In the genomic region with DNA sequence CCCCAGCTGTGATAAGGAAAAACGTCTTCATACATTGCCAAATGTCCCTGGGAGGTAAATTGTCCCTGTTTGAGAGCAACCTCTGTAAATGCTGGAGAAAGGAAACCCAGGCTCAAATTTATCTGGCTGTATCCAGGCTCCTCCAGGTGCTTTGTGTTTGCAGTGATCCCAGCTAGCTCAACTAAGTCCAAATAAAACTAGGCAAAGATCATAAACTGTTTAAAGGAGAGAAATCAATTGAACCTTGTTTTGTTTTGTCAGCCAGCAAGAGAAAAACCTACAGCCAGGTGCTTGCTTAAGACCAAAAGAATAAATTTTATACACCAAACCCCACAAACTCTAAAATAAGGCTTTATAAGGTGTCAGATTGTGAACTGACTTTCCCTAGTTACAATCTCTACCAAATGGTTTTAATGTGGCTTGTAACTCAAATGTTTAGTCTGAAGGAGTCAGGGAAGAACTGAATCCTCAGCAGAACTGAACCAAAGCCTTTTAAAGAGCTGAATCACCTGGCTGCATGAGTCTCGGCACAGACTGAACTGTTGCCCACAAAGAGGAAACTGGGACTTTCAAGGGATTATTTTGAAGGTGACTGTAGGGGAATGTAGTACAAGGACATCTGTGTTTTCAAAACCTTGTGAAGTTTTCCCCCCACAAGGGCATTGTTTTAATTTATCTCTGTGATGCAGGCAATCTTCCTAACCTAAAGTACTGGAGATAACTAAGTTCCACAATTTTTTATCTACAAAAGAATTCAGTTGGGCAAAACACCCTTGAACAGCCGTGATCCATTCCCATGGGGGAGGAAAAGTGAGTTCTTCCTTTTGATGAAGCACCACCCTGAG, we compare ENCODE assay signal across 18 cellular contexts.
DNase-seq lines count a peak whose midpoint lies in the region; ATAC-seq lines count a peak whose summit lies in the region.
"Had no signal": no experiment of that assay in that cellular context is flagged by ENCODE, and none has a peak within 500 bp of the region (broad histone marks: within the 10 kb centered on the region; RNA-seq: fewer than 3 reads in every experiment).

No MANE protein-coding gene starts in this region.

- no peak overlapping the region for H3K23ac ChIP-seq in mesendoderm (ENCODE audit: low read length)

- H3K27me3 ChIP-seq in GM23248 (replicated peaks; ENCODE audit: insufficient read depth) (no peaks in the 10 kb centered on the region), mesendoderm (ENCODE audit: insufficient read depth, low read length, poor library complexity) (no peaks in the 10 kb centered on the region)
- H3K27me3 ChIP-seq: esophagus squamous epithelium had no signal

- no peak overlapping the region for H3K27ac ChIP-seq in GM23248
- H3K27ac ChIP-seq in mesendoderm (ENCODE audit: low read depth, low read length), result peak overlapping the region; percentile 34
- H3K27ac ChIP-seq: esophagus squamous epithelium had no signal

- no peaks in the 10 kb centered on the region for H3K9me2 ChIP-seq in GM23248 (ENCODE audit: insufficient read depth)

- no peaks in the 10 kb centered on the region for H3K79me2 ChIP-seq in GM23248 (ENCODE audit: insufficient read depth)
- H3K79me2 ChIP-seq in mesendoderm (ENCODE audit: control insufficient read depth, insufficient read depth, low read length), result no peaks in the 10 kb centered on the region

- H3K27me3 Mint-ChIP-seq in activated T-helper 17 cell treated with anti-CD3 and anti-CD28 coated beads, Interleukin-2, amount 50 U/mL, for 72 hours, result no peaks in the 10 kb centered on the region

- H4K8ac ChIP-seq in mesendoderm (ENCODE audit: low read depth, low read length), result no peak overlapping the region

- H3K4me3 ChIP-seq in GM23248 (no peak overlapping the region), mesendoderm (ENCODE audit: low read length) (no peak overlapping the region)
- H3K4me3 ChIP-seq: esophagus squamous epithelium, psoas muscle had no signal

- H3K9me3 Mint-ChIP-seq in activated T-helper 17 cell treated with anti-CD3 and anti-CD28 coated beads, Interleukin-2, amount 50 U/mL, for 72 hours, result no peaks in the 10 kb centered on the region

- no peak overlapping the region for H3K27ac Mint-ChIP-seq in activated T-helper 17 cell treated with anti-CD3 and anti-CD28 coated beads, Interleukin-2, amount 50 U/mL, for 72 hours

- no peak overlapping the region for H4K5ac ChIP-seq in mesendoderm (ENCODE audit: low read length)

- H4K20me1 ChIP-seq in GM23248 (ENCODE audit: insufficient read depth), result no peaks in the 10 kb centered on the region

- H3K36me3 ChIP-seq in GM23248 (ENCODE audit: low read depth), result no peaks in the 10 kb centered on the region
- H3K36me3 ChIP-seq in mesendoderm (ENCODE audit: control insufficient read depth, insufficient read depth, low read length), result no peaks in the 10 kb centered on the region
- H3K36me3 ChIP-seq: esophagus squamous epithelium had no signal

- no peak overlapping the region for H3K56ac ChIP-seq in mesendoderm (ENCODE audit: low read length)

- H3K4me3 Mint-ChIP-seq in activated T-helper 17 cell treated with anti-CD3 and anti-CD28 coated beads, Interleukin-2, amount 50 U/mL, for 72 hours, result no peak overlapping the region

- no peaks in the 10 kb centered on the region for H3K79me1 ChIP-seq in mesendoderm (ENCODE audit: low read length)

- 68 to 71% methylated on average over 3 of the region's 3 CpGs for WGBS in GM23248 (ENCODE audit: low coverage in 1 of 2, low lambda C conversion rate in 2 of 2, missing lambda C conversion rate in 2 of 2), 2 experiments
- WGBS in mesendoderm (ENCODE audit: extremely low coverage, insufficient coverage, low lambda C conversion rate), result no CpG with 5 or more reads among the region's 3 CpGs

- H3F3A ChIP-seq in GM23248 (ENCODE audit: insufficient read depth), result no peaks in the 10 kb centered on the region

- H3K4me1 ChIP-seq in GM23248 (ENCODE audit: insufficient read depth), result no peaks in the 10 kb centered on the region
- peaks cover 2% of the 10 kb centered on the region for H3K4me1 ChIP-seq in mesendoderm (ENCODE audit: control insufficient read depth, low read depth, low read length)
- H3K4me1 ChIP-seq: psoas muscle had no signal

- H2BK120ac ChIP-seq in mesendoderm (ENCODE audit: low read depth, low read length), result no peak overlapping the region

- no peak overlapping the region for H2BK15ac ChIP-seq in mesendoderm (replicated peaks; ENCODE audit: low read depth)

- ATAC-seq in activated T-helper 17 cell treated with anti-CD3 and anti-CD28 coated beads, Interleukin-2, amount 50 U/mL, for 72 hours (replicated peaks), result peak; percentile 30

- H3K36me3 Mint-ChIP-seq in activated T-helper 17 cell treated with anti-CD3 and anti-CD28 coated beads, Interleukin-2, amount 50 U/mL, for 72 hours (ENCODE audit: low read depth), result no peaks in the 10 kb centered on the region

- H2BK5ac ChIP-seq in mesendoderm (ENCODE audit: low read length), result no peak overlapping the region

- H3K9me3 ChIP-seq in GM23248 (ENCODE audit: low read depth), result no peaks in the 10 kb centered on the region
- H3K9me3 ChIP-seq: esophagus squamous epithelium, psoas muscle had no signal

- no peak overlapping the region for H3K9ac ChIP-seq in GM23248
- no peak overlapping the region for H3K9ac ChIP-seq in mesendoderm (ENCODE audit: low read length)

- H3K4ac ChIP-seq in mesendoderm (ENCODE audit: low read depth, low read length), result no peak overlapping the region

- no peak for DNase-seq in GM23248
- DNase-seq in KBM-7, result peak; percentile 64
- peak; percentile 37 for DNase-seq in mesendoderm
- DNase-seq in NCI-H526 treated with DMSO at 0.1 percent for 48 hours (lab: John Stamatoyannopoulos, UW), result no peak
- no peak for DNase-seq in SKM-1 (lab: John Stamatoyannopoulos, UW; ENCODE audit: unreplicated experiment)
- DNase-seq in hypothalamus (lab: John Stamatoyannopoulos, UW), result no peak
- DNase-seq: activated CD8-positive, alpha-beta memory T cell treated with anti-CD3 and anti-CD28 coated beads, Interleukin-2, amount 50 U/mL, for 48 hours; activated naive CD4-positive, alpha-beta T cell treated with anti-CD3 and anti-CD28 coated beads, Interleukin-2, amount 50 U/mL, for 16 hours; Calu3; cortex of kidney; esophagus squamous epithelium; left cardiac atrium; NCI-H1930; NCI-H69; psoas muscle; RPMI8226; T-helper 1 cell had no signal

- H3K4me1 Mint-ChIP-seq in activated T-helper 17 cell treated with anti-CD3 and anti-CD28 coated beads, Interleukin-2, amount 50 U/mL, for 72 hours, result no peaks in the 10 kb centered on the region

- H3K18ac ChIP-seq in mesendoderm (ENCODE audit: low read length), result no peak overlapping the region

- no peak overlapping the region for H3K4me2 ChIP-seq in GM23248 (ENCODE audit: unreplicated experiment)
- H3K4me2 ChIP-seq in mesendoderm (ENCODE audit: low read length), result no peak overlapping the region

- H2AFZ ChIP-seq in GM23248, result peak overlapping the region; percentile 8; the same call in 1 of the 2 replicates

- in situ Hi-C loops in GM23248 (cut with MboI), result no loop called here
- in situ Hi-C loops in KBM-7 (cut with MboI; ENCODE audit: low pct_unique_long_range_greater_than_20kb, low sequenced_read_pairs), result no loop called here

- H2AK5ac ChIP-seq in mesendoderm (ENCODE audit: low read length), result no peak overlapping the region

Comparison
In these comparisons a context has a peak if more than half of its experiments do, and no peak if none do; other contexts are left out.
1. DNase-seq: peak in KBM-7 (single experiment) and mesendoderm (single experiment); none in GM23248 (single experiment), NCI-H526 treated with DMSO at 0.1 percent for 48 hours (single experiment), SKM-1 (single experiment) and hypothalamus (0 of 51).